1 cellular context compared by ENCODE assay signal in genomic region chr5:10441083-10441991, GRCh38.
TF ChIP-seq lines count a peak whose summit lies in the region.

Gene ROPN1L, plus strand, starts transcription at chr5:10441879. Its CDS starts 289 bp downstream, at chr5:10442168.

TF ChIP-seq in K562, 482 proteins besides CTCF, POLR2A, EP300 and RAD21 (continued from another document):
- TF ChIP-seq, protein P1, sequence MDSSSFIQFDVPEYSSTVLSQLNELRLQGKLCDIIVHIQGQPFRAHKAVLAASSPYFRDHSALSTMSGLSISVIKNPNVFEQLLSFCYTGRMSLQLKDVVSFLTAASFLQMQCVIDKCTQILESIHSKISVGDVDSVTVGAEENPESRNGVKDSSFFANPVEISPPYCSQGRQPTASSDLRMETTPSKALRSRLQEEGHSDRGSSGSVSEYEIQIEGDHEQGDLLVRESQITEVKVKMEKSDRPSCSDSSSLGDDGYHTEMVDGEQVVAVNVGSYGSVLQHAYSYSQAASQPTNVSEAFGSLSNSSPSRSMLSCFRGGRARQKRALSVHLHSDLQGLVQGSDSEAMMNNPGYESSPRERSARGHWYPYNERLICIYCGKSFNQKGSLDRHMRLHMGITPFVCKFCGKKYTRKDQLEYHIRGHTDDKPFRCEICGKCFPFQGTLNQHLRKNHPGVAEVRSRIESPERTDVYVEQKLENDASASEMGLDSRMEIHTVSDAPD (CRISPR knock-in tag; IDR thresholded peaks at IDR 0.05): no peak
- peak; percentile 93 for TF ChIP-seq SP1 (CRISPR knock-in tag; IDR thresholded peaks at IDR 0.05)
